In genomic region chr7:83211685-83212084, GRCh38 we compare ENCODE assay signal across 1 cellular context.
TF ChIP-seq lines count a peak whose summit lies in the region.

No MANE protein-coding gene starts in this region.

TF ChIP-seq in H1, 55 proteins besides CTCF, POLR2A, EP300 and RAD21:
- peak in 1 of 2 experiments; percentile 39; a peak in 1 of 4 replicates for TF ChIP-seq HDAC2 (IDR thresholded peaks at IDR 0.05; ENCODE audit: borderline replicate concordance in 1 of 2, low read depth in 2 of 2, low read length in 2 of 2)
- no peak for TF ChIP-seq EZH2 (IDR thresholded peaks at IDR 0.05; ENCODE audit: low read depth, low read length, severe bottlenecking)
- TF ChIP-seq SP1 (IDR thresholded peaks at IDR 0.05; ENCODE audit: low read depth, low read length) = 0 out of 2 replicates have a peak, but pooled peaks have one; percentile 48
- TF ChIP-seq TCF12 (IDR thresholded peaks at IDR 0.05; ENCODE audit: low read depth, low read length) = peak; percentile 72; the same call in 1 of the 2 replicates
- no peak for TF ChIP-seq EGR1 (IDR thresholded peaks at IDR 0.05; ENCODE audit: borderline replicate concordance, low read depth, low read length)
- TF ChIP-seq BCL11A (IDR thresholded peaks at IDR 0.05; ENCODE audit: low read depth in 2 of 2, low read length in 2 of 2) = peak in 1 of 2 experiments; percentile 73
- peak; percentile 98 for TF ChIP-seq NANOG (IDR thresholded peaks at IDR 0.05; ENCODE audit: insufficient read depth, low read depth, low read length, poor library complexity, severe bottlenecking)
- TF ChIP-seq CHD7 (IDR thresholded peaks at IDR 0.05; ENCODE audit: insufficient replicate concordance, low read length) = peak; percentile 95
- peak; percentile 84 for TF ChIP-seq POU5F1 (IDR thresholded peaks at IDR 0.05; ENCODE audit: low read depth, low read length)
- TF ChIP-seq ATF2 (IDR thresholded peaks at IDR 0.05; ENCODE audit: low read length) = 0 out of 2 replicates have a peak, but pooled peaks have one; percentile 48
